ENCODE assay signal across 8 cellular contexts in genomic region chr1:226633541-226634155, GRCh38.
DNase-seq lines count a peak whose midpoint lies in the region; ATAC-seq and TF ChIP-seq lines count a peak whose summit lies in the region.

No MANE protein-coding gene starts in this region.

- H3K36me3 ChIP-seq in effector memory CD4-positive, alpha-beta T cell (ENCODE audit: control insufficient read depth, insufficient read depth, low read length): peaks cover 53% of the 10 kb centered on the region
- peaks cover 26% of the 10 kb centered on the region for H3K36me3 ChIP-seq in suprapubic skin

- no peak for TF ChIP-seq EP300 in suprapubic skin (IDR thresholded peaks at IDR 0.05)

- no peak overlapping the region for H3K4me3 ChIP-seq in effector memory CD4-positive, alpha-beta T cell (ENCODE audit: insufficient read depth, low read depth, low read length, poor library complexity, severe bottlenecking)
- no peak overlapping the region for H3K4me3 ChIP-seq in suprapubic skin

- no peak for DNase-seq in T-helper 2 cell treated with Interferon-gamma antibody and Interleukin-4, amounts not matched to agents 5 μg/mL and 100 μg/mL, for 36 hours (ENCODE audit: low spot score)
- DNase-seq in T-helper 2 cell (no peak), suprapubic skin (ENCODE audit: low spot score in 2 of 2) (peak; percentile 56 to 71), DMS53 treated with DMSO at 0.1 percent for 48 hours (lab: John Stamatoyannopoulos, UW; ENCODE audit: unreplicated experiment) (no peak)
- no peak for DNase-seq in effector memory CD4-positive, alpha-beta T cell
- no peak for DNase-seq in effector CD8-positive, alpha-beta T cell (lab: John Stamatoyannopoulos, UW)

- H3K27me3 Mint-ChIP-seq in T-helper 2 cell treated with Interferon-gamma antibody and Interleukin-4, amounts not matched to agents 5 μg/mL and 100 μg/mL, for 36 hours (ENCODE audit: low read depth): no peaks in the 10 kb centered on the region

- H3K4me3 Mint-ChIP-seq in T-helper 2 cell treated with Interferon-gamma antibody and Interleukin-4, amounts not matched to agents 5 μg/mL and 100 μg/mL, for 36 hours: no peak overlapping the region

- H3K27ac ChIP-seq in effector memory CD4-positive, alpha-beta T cell (ENCODE audit: insufficient read depth, low read length, poor library complexity, severe bottlenecking): peak overlapping the region; percentile 47
- peak overlapping the region; percentile 15 for H3K27ac ChIP-seq in suprapubic skin

- H3K27me3 ChIP-seq in effector memory CD4-positive, alpha-beta T cell (replicated peaks; ENCODE audit: control insufficient read depth, insufficient read depth, low read length, poor library complexity, severe bottlenecking): no peaks in the 10 kb centered on the region
- no peaks in the 10 kb centered on the region for H3K27me3 ChIP-seq in suprapubic skin

- H3K36me3 Mint-ChIP-seq in T-helper 2 cell treated with Interferon-gamma antibody and Interleukin-4, amounts not matched to agents 5 μg/mL and 100 μg/mL, for 36 hours (ENCODE audit: low read depth): peaks cover 30% of the 10 kb centered on the region

- TF ChIP-seq CTCF in suprapubic skin (IDR thresholded peaks at IDR 0.05): no peak

- H3K4me1 Mint-ChIP-seq in T-helper 2 cell treated with Interferon-gamma antibody and Interleukin-4, amounts not matched to agents 5 μg/mL and 100 μg/mL, for 36 hours (ENCODE audit: low read depth): peaks cover 30% of the 10 kb centered on the region

- H3K9me3 Mint-ChIP-seq in T-helper 2 cell treated with Interferon-gamma antibody and Interleukin-4, amounts not matched to agents 5 μg/mL and 100 μg/mL, for 36 hours: no peaks in the 10 kb centered on the region

- WGBS in suprapubic skin: 28% methylated on average over 4 of the region's 6 CpGs

- TF ChIP-seq POLR2A in suprapubic skin (IDR thresholded peaks at IDR 0.05): no peak

- H3K27ac Mint-ChIP-seq in T-helper 2 cell treated with Interferon-gamma antibody and Interleukin-4, amounts not matched to agents 5 μg/mL and 100 μg/mL, for 36 hours: peak overlapping the region; percentile 26

- H3K4me1 ChIP-seq in effector memory CD4-positive, alpha-beta T cell (ENCODE audit: control insufficient read depth, insufficient read depth, low read length, poor library complexity, severe bottlenecking): peaks cover 40% of the 10 kb centered on the region
- peaks cover 55% of the 10 kb centered on the region for H3K4me1 ChIP-seq in suprapubic skin

- no peaks in the 10 kb centered on the region for H3K9me3 ChIP-seq in effector memory CD4-positive, alpha-beta T cell (ENCODE audit: control insufficient read depth, low read length)
- no peaks in the 10 kb centered on the region for H3K9me3 ChIP-seq in suprapubic skin

- peak; percentile 22 for ATAC-seq in HG03354 (IDR thresholded peaks at IDR 0.05; ENCODE audit: poor library complexity, severe bottlenecking, unreplicated experiment)
- ATAC-seq in GM21515 (IDR thresholded peaks at IDR 0.05; ENCODE audit: unreplicated experiment): no peak

Comparison
In these comparisons a context has a peak if more than half of its experiments do, and no peak if none do; other contexts are left out.
1. DNase-seq: peak in suprapubic skin (2 of 2); none in T-helper 2 cell treated with Interferon-gamma antibody and Interleukin-4, amounts not matched to agents 5 μg/mL and 100 μg/mL, for 36 hours (single experiment), T-helper 2 cell (0 of 5), effector memory CD4-positive, alpha-beta T cell (0 of 3), effector CD8-positive, alpha-beta T cell (single experiment) and DMS53 treated with DMSO at 0.1 percent for 48 hours (single experiment).